ENCODE assay signal across 2 cellular contexts in genomic region chr2:68491582-68491981, GRCh38.
TF ChIP-seq lines count a peak whose summit lies in the region.

No MANE protein-coding gene starts in this region.

TF ChIP-seq in HepG2, 621 proteins besides CTCF, POLR2A, EP300 and RAD21:
- peak; percentile 62 for TF ChIP-seq HNF4A (CRISPR knock-in tag; IDR thresholded peaks at IDR 0.05)
- TF ChIP-seq EHMT2 (IDR thresholded peaks at IDR 0.05; ENCODE audit: borderline replicate concordance, low read depth, low read length): no peak
- no peak for TF ChIP-seq ZSCAN29 (CRISPR knock-in tag; conservative IDR thresholded peaks at IDR 0.05)
- peak; percentile 43; the same call in 1 of the 2 replicates for TF ChIP-seq ZNF709 (CRISPR knock-in tag; IDR thresholded peaks at IDR 0.05)
- TF ChIP-seq NCOA1 (CRISPR knock-in tag; IDR thresholded peaks at IDR 0.05): no peak
- no peak for TF ChIP-seq POLR2AphosphoS5 (IDR thresholded peaks at IDR 0.05; ENCODE audit: low read depth, low read length)
- TF ChIP-seq ZNF557 (CRISPR knock-in tag; IDR thresholded peaks at IDR 0.05): no peak
- TF ChIP-seq KLF13 (CRISPR knock-in tag; IDR thresholded peaks at IDR 0.05): no peak
- TF ChIP-seq RFXANK (CRISPR knock-in tag; IDR thresholded peaks at IDR 0.05): no peak
- no peak for TF ChIP-seq ELF3 (CRISPR knock-in tag; IDR thresholded peaks at IDR 0.05)
- TF ChIP-seq ZNF256 (CRISPR knock-in tag; conservative IDR thresholded peaks at IDR 0.05): no peak
- 0 out of 2 replicates have a peak, but pooled peaks have one; percentile 5 for TF ChIP-seq CEBPG (CRISPR knock-in tag; IDR thresholded peaks at IDR 0.05)
- TF ChIP-seq SIX1 (CRISPR knock-in tag; IDR thresholded peaks at IDR 0.05; ENCODE audit: borderline replicate concordance): peak; percentile 64; the same call in 1 of the 2 replicates
- TF ChIP-seq ZNF225 (CRISPR knock-in tag; IDR thresholded peaks at IDR 0.05): no peak
- no peak for TF ChIP-seq TAF15 (IDR thresholded peaks at IDR 0.05; ENCODE audit: low read depth, low read length, poor library complexity, severe bottlenecking)
- TF ChIP-seq KLF6 (CRISPR knock-in tag; IDR thresholded peaks at IDR 0.05): no peak
- TF ChIP-seq ZNF292 (CRISPR knock-in tag; IDR thresholded peaks at IDR 0.05; ENCODE audit: borderline replicate concordance, low read depth): no peak
- TF ChIP-seq ZSCAN22 (CRISPR knock-in tag; IDR thresholded peaks at IDR 0.05): no peak
- TF ChIP-seq SIX4 (CRISPR knock-in tag; IDR thresholded peaks at IDR 0.05): peak; percentile 73; the same call in 1 of the 2 replicates
- TF ChIP-seq ZNF704 (CRISPR knock-in tag; IDR thresholded peaks at IDR 0.05; ENCODE audit: borderline replicate concordance): no peak
- TF ChIP-seq ZSCAN21 (CRISPR knock-in tag; IDR thresholded peaks at IDR 0.05; ENCODE audit: borderline replicate concordance): no peak
- no peak for TF ChIP-seq CENPX (CRISPR knock-in tag; IDR thresholded peaks at IDR 0.05)
- TF ChIP-seq E2F2 (CRISPR knock-in tag; IDR thresholded peaks at IDR 0.05; ENCODE audit: borderline replicate concordance): no peak
- TF ChIP-seq CBX2 (IDR thresholded peaks at IDR 0.05; ENCODE audit: low read depth, low read length): no peak
- no peak for TF ChIP-seq CBX2 (CRISPR knock-in tag; IDR thresholded peaks at IDR 0.05; ENCODE audit: low read depth)
- peak; percentile 48; the same call in 1 of the 2 replicates for TF ChIP-seq CEBPB (IDR thresholded peaks at IDR 0.05; ENCODE audit: borderline replicate concordance, low read depth, low read length)
- no peak for TF ChIP-seq ZNF563 (CRISPR knock-in tag; IDR thresholded peaks at IDR 0.05)
- TF ChIP-seq RCOR2 (CRISPR knock-in tag; IDR thresholded peaks at IDR 0.05): no peak
- no peak for TF ChIP-seq SATB2 (CRISPR knock-in tag; IDR thresholded peaks at IDR 0.05)
- no peak for TF ChIP-seq SMARCC2 (IDR thresholded peaks at IDR 0.05)
- TF ChIP-seq ARID2 (CRISPR knock-in tag; IDR thresholded peaks at IDR 0.05; ENCODE audit: borderline replicate concordance): no peak
- no peak for TF ChIP-seq ZNF343 (CRISPR knock-in tag; IDR thresholded peaks at IDR 0.05)
- no peak for TF ChIP-seq RBFOX2 (IDR thresholded peaks at IDR 0.05; ENCODE audit: low read depth, low read length)
- TF ChIP-seq HDAC6 (IDR thresholded peaks at IDR 0.05; ENCODE audit: low read depth, low read length): no peak
- TF ChIP-seq MAFK (conservative IDR thresholded peaks at IDR 0.05 in 1 of 2, IDR thresholded peaks at IDR 0.05 in 1 of 2; ENCODE audit: low read length in 2 of 2): peak; percentile 28 to 29; a peak in 2 of 4 replicates
- no peak for TF ChIP-seq ZNF720 (CRISPR knock-in tag; IDR thresholded peaks at IDR 0.05)
- no peak for TF ChIP-seq BRCA1 (CRISPR knock-in tag; IDR thresholded peaks at IDR 0.05)
- no peak for TF ChIP-seq TAF1 (CRISPR knock-in tag; IDR thresholded peaks at IDR 0.05)
- peak; percentile 19; the same call in 1 of the 2 replicates for TF ChIP-seq HNF4G (IDR thresholded peaks at IDR 0.05; ENCODE audit: borderline replicate concordance, low read depth, low read length)
- no peak for TF ChIP-seq HNF4G (CRISPR knock-in tag; IDR thresholded peaks at IDR 0.05; ENCODE audit: borderline replicate concordance, low read depth)

TF ChIP-seq in liver, 16 proteins besides CTCF, POLR2A, EP300 and RAD21:
- TF ChIP-seq NR2F2 (IDR thresholded peaks at IDR 0.05): no peak
- TF ChIP-seq ATF3 (IDR thresholded peaks at IDR 0.05): no peak
- TF ChIP-seq RXRA (IDR thresholded peaks at IDR 0.05): peak; percentile 41 to 66
- TF ChIP-seq HNF4A (conservative IDR thresholded peaks at IDR 0.05): peak; percentile 67 to 81
- peak; percentile 57 for TF ChIP-seq ZBTB33 (IDR thresholded peaks at IDR 0.05)
- peak; percentile 21 for TF ChIP-seq MAX (IDR thresholded peaks at IDR 0.05)
- peak; percentile 12 for TF ChIP-seq SP1 (IDR thresholded peaks at IDR 0.05)
- TF ChIP-seq FOXA2 (IDR thresholded peaks at IDR 0.05): peak; percentile 79
- TF ChIP-seq JUND (IDR thresholded peaks at IDR 0.05): peak in 1 of 2 donors; percentile 50
- TF ChIP-seq REST (IDR thresholded peaks at IDR 0.05): peak; percentile 54
- peak; percentile 66 for TF ChIP-seq YY1 (IDR thresholded peaks at IDR 0.05)
- no peak for TF ChIP-seq EGR1 (IDR thresholded peaks at IDR 0.05; ENCODE audit: low read depth in 2 of 2)
- TF ChIP-seq FOXA1 (IDR thresholded peaks at IDR 0.05): peak; percentile 68
- no peak for TF ChIP-seq TAF1 (conservative IDR thresholded peaks at IDR 0.05)
